ENCODE assay signal across 13 cellular contexts in the genomic region with DNA sequence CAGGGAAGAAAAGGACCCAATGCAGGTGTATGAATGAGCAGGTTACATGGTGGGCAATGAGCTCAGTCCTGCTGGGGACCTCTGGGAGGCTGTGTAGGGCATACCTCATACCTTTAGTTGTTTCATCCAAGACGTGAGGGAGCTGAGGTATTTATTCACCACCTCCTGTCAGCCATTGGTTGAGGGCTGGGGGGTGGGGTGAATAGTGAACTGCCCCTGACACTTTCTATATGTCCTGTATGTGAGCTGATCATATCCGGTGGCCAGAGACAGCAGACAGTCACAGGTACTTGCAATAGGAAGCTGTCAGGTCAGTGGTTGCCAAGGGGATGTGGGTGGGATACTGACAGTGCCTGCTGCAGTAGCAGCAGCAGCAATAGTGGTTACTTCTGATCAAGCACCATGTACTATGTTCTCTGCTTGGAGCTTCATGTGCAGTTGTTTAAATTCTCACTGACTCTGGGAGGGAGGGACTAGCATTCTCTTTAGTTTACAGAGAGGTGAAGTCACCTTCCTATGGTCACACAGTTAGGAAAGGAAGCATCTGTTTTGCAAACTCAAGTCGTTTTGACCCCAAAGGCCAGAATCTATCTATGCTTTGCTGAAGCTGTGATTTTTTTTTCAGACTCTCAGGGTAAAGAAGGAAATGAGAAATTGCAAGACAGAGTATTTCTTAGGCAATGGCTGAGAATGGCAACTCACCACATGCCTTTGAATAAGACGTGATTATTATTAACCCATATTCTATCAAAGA. TPM values are rescaled to one million over a fixed set of nuclear protein-coding genes. Genes with fewer than 3 reads are reported as not detected.
A peak's percentile ranks its signal among the peaks of the same experiment; 100 is the strongest.
DNase-seq lines count a peak whose midpoint lies in the region; ATAC-seq and TF ChIP-seq lines count a peak whose summit lies in the region.
"Had no signal": no experiment of that assay in that cellular context is flagged by ENCODE, and none has a peak within 500 bp of the region (broad histone marks: within the 10 kb centered on the region; RNA-seq: fewer than 3 reads in every experiment).

No MANE protein-coding gene starts in this region.

- H3K27ac ChIP-seq in RWPE2 (ENCODE audit: poor library complexity, severe bottlenecking) (no peak overlapping the region), sigmoid colon (no peak overlapping the region), left ventricle myocardium inferior (replicated peaks) (no peak overlapping the region)
- H3K27ac ChIP-seq: gastroesophageal sphincter had no signal

- H3K9me3 ChIP-seq in RWPE2 (ENCODE audit: severe bottlenecking) (no peaks in the 10 kb centered on the region), sigmoid colon (peaks cover 0 to 2% (median 0%) of the 10 kb centered on the region in 4 donors), left ventricle myocardium inferior (replicated peaks) (peaks cover 8% of the 10 kb centered on the region)
- H3K9me3 ChIP-seq: gastroesophageal sphincter had no signal

- TF ChIP-seq CTCF in RWPE2 (IDR thresholded peaks at IDR 0.05; ENCODE audit: poor library complexity, severe bottlenecking), result no peak
- TF ChIP-seq CTCF in sigmoid colon (IDR thresholded peaks at IDR 0.05), result no peak
- no peak for TF ChIP-seq CTCF in left ventricle myocardium inferior (IDR thresholded peaks at IDR 0.05; ENCODE audit: borderline replicate concordance)

- TF ChIP-seq POLR2A in GM18505 (IDR thresholded peaks at IDR 0.05; ENCODE audit: borderline replicate concordance, extremely low read depth, insufficient read depth, insufficient read length) (peak; percentile 68), sigmoid colon (IDR thresholded peaks at IDR 0.05) (no peak)

- no peak for TF ChIP-seq EP300 in sigmoid colon (IDR thresholded peaks at IDR 0.05)

- no peaks in the 10 kb centered on the region for H3K4me1 ChIP-seq in RWPE2 (ENCODE audit: insufficient read depth, poor library complexity, severe bottlenecking)
- peaks cover 0 to 6% (median 0%) of the 10 kb centered on the region in 4 donors for H3K4me1 ChIP-seq in sigmoid colon
- peaks cover 23% of the 10 kb centered on the region for H3K4me1 ChIP-seq in left ventricle myocardium inferior
- H3K4me1 ChIP-seq: gastroesophageal sphincter had no signal

- H3K27me3 ChIP-seq in RWPE2 (ENCODE audit: insufficient read depth, poor library complexity, severe bottlenecking) (no peaks in the 10 kb centered on the region), sigmoid colon (no peaks in the 10 kb centered on the region), left ventricle myocardium inferior (ENCODE audit: low read depth) (no peaks in the 10 kb centered on the region)
- H3K27me3 ChIP-seq: gastroesophageal sphincter, MG63 had no signal

- 64 to 79% methylated on average over 4 of the region's 4 CpGs for WGBS in sigmoid colon, 2 donors

- 0 out of 2 replicates have a peak, but pooled peaks cover 7% of the 10 kb centered on the region for H3K36me3 ChIP-seq in RWPE2 (ENCODE audit: low read depth)
- H3K36me3 ChIP-seq in sigmoid colon, result peaks cover 0 to 5% (median 0%) of the 10 kb centered on the region in 4 donors
- peaks cover 8% of the 10 kb centered on the region for H3K36me3 ChIP-seq in left ventricle myocardium inferior

- ATAC-seq in GM18505 (IDR thresholded peaks at IDR 0.05; ENCODE audit: unreplicated experiment), result no peak
- ATAC-seq in RWPE2 (ENCODE audit: low read depth), result peak; percentile 14; the same call in 1 of the 3 replicates
- peak; percentile 29 for ATAC-seq in left colon
- ATAC-seq: gastroesophageal sphincter, left ventricle myocardium superior had no signal

- H3K4me3 ChIP-seq in RWPE2 (ENCODE audit: severe bottlenecking), result no peak overlapping the region
- H3K4me3 ChIP-seq in sigmoid colon, result no peak overlapping the region
- no peak overlapping the region for H3K4me3 ChIP-seq in left ventricle myocardium inferior
- H3K4me3 ChIP-seq: gastroesophageal sphincter, MG63 had no signal

- intact Hi-C loops in left colon (cut with DNase I, micrococcal nuclease), result no loop called here
- intact Hi-C loops in sigmoid colon (cut with DNase I), result no loop called here
- intact Hi-C loops in left ventricle myocardium inferior (cut with micrococcal nuclease), result no loop called here

- DNase-seq in EH (ENCODE audit: low read depth), result peak; percentile 26
- no peak for DNase-seq in RWPE2 (ENCODE audit: low spot score)
- DNase-seq in left colon, result peak in 1 of 2 donors; percentile 24
- no peak for DNase-seq in sigmoid colon
- DNase-seq in stimulated activated naive CD4-positive, alpha-beta T cell (lab: John Stamatoyannopoulos, UW), result no peak
- DNase-seq in left ventricle myocardium inferior, result no peak
- DNase-seq in stimulated activated CD4-positive, alpha-beta T cell treated with anti-CD3 and anti-CD28 coated beads, Interleukin-4, amount 100 ng/mL, for 24 hours, result no peak
- DNase-seq: activated effector memory CD4-positive, alpha-beta T cell treated with anti-CD3 and anti-CD28 coated beads, Interleukin-2, amount 50 U/mL, for 16 hours; left ventricle myocardium superior; MG63; SIG-M5 had no signal

RNA-seq across cellular contexts. Expression of gene MIAT, which starts 54.0 kb away (rescaled TPM):
- total RNA-seq in left colon, result 1 to 10 TPM; 2.2 to 2.9 TPM
- total RNA-seq in sigmoid colon, result 1 to 10 TPM in 3 of 4 donors, under 1 TPM in 1; 0.82 to 1.7 (median 1.3) TPM
- 1 to 10 TPM in 1 of 3 donors, under 1 TPM in 1, not detected in 1; under 0.01 to 3.4 TPM for polyA plus RNA-seq in sigmoid colon
- total RNA-seq in left ventricle myocardium inferior, result 0.66 TPM
